21 cellular contexts compared by ENCODE assay signal in the genomic region with DNA sequence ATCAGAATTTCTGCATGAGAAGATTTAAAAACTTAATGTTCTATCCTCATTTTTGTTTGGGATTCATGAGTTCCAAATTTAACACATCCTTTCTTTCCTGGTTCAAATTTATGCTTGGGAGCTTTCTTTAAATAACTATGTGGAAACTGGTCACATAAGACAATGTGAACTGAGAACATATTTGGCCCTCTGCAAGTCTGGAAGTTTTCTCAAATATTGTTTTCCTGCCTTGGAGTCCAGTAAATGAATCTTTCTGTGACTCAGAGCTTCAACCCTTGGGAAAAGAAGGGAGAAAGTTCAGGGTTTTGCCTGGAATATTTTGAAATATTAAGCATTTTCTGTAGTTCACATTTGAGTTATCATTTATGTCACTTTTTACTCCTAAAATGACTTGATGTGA.
"Had no signal": no experiment of that assay in that cellular context is flagged by ENCODE, and none has a peak within 500 bp of the region (broad histone marks: within the 10 kb centered on the region; RNA-seq: fewer than 3 reads in every experiment).

No MANE protein-coding gene starts in this region.

- H3K9me3 Mint-ChIP-seq: activated CD4-positive, alpha-beta T cell treated with anti-CD3 and anti-CD28 coated beads, Interleukin-2, amount 10 ng/mL, durations not matched to agents 24 days and 14 days; activated naive CD4-positive, alpha-beta T cell treated with anti-CD3 and anti-CD28 coated beads, Interleukin-2, amount 50 U/mL, for 24 hours; effector memory CD8-positive, alpha-beta T cell; immature natural killer cell; stimulated activated naive CD8-positive, alpha-beta T cell treated with anti-CD3 and anti-CD28 coated beads, Interleukin-15, amount 100 ng/mL, for 72 hours; T-helper 2 cell treated with Interferon-gamma antibody and Interleukin-4, amounts not matched to agents 5 μg/mL and 100 μg/mL, for 36 hours had no signal

- H3K27me3 ChIP-seq: brain microvascular endothelial cell, neutrophil had no signal

- H3K4me3 Mint-ChIP-seq: activated CD4-positive, alpha-beta T cell treated with anti-CD3 and anti-CD28 coated beads, Interleukin-2, amount 10 ng/mL, durations not matched to agents 24 days and 14 days; activated CD8-positive, alpha-beta T cell treated with anti-CD3 and anti-CD28 coated beads, Interleukin-2, amount 10 ng/mL, durations not matched to agents 7 days and 5 days; activated naive CD4-positive, alpha-beta T cell treated with anti-CD3 and anti-CD28 coated beads, Interleukin-2, amount 50 U/mL, for 24 hours; effector memory CD8-positive, alpha-beta T cell; immature natural killer cell; naive thymus-derived CD8-positive, alpha-beta T cell; stimulated activated naive CD8-positive, alpha-beta T cell treated with anti-CD3 and anti-CD28 coated beads, Interleukin-15, amount 100 ng/mL, for 72 hours; T-helper 2 cell treated with Interferon-gamma antibody and Interleukin-4, amounts not matched to agents 5 μg/mL and 100 μg/mL, for 36 hours had no signal

- H3K27me3 Mint-ChIP-seq: activated CD4-positive, alpha-beta T cell treated with anti-CD3 and anti-CD28 coated beads, Interleukin-2, amount 10 ng/mL, durations not matched to agents 24 days and 14 days had no signal

- H3K36me3 Mint-ChIP-seq: activated naive CD4-positive, alpha-beta T cell treated with anti-CD3 and anti-CD28 coated beads, Interleukin-2, amount 50 U/mL, for 24 hours; naive thymus-derived CD8-positive, alpha-beta T cell had no signal

- DNase-seq: activated CD4-positive, alpha-beta T cell treated with anti-CD3 and anti-CD28 coated beads, Interleukin-2, amount 10 ng/mL, durations not matched to agents 24 days and 14 days; activated CD4-positive, CD25-positive, alpha-beta regulatory T cell; activated CD8-positive, alpha-beta memory T cell treated with anti-CD3 and anti-CD28 coated beads, Interleukin-2, amount 50 U/mL, for 4 hours; activated CD8-positive, alpha-beta T cell treated with anti-CD3 and anti-CD28 coated beads, Interleukin-2, amount 10 ng/mL, durations not matched to agents 7 days and 5 days; activated effector memory CD4-positive, alpha-beta T cell treated with anti-CD3 and anti-CD28 coated beads, Interleukin-2, amount 50 U/mL, for 16 hours; activated T-cell treated with anti-CD3 and anti-CD28 coated beads, Interleukin-2, amount 50 U/mL, for 48 hours; amniotic stem cell; brain microvascular endothelial cell; dermis blood vessel endothelial cell; effector memory CD8-positive, alpha-beta T cell; glutamatergic neuron; immature natural killer cell; mucosa of descending colon; naive thymus-derived CD8-positive, alpha-beta T cell; stimulated activated naive CD8-positive, alpha-beta T cell treated with anti-CD3 and anti-CD28 coated beads, Interleukin-15, amount 100 ng/mL, for 72 hours; SW 1271 had no signal

- H3K27ac Mint-ChIP-seq: activated CD4-positive, alpha-beta T cell treated with anti-CD3 and anti-CD28 coated beads, Interleukin-2, amount 10 ng/mL, durations not matched to agents 24 days and 14 days; activated CD8-positive, alpha-beta T cell treated with anti-CD3 and anti-CD28 coated beads, Interleukin-2, amount 10 ng/mL, durations not matched to agents 7 days and 5 days; activated naive CD4-positive, alpha-beta T cell treated with anti-CD3 and anti-CD28 coated beads, Interleukin-2, amount 50 U/mL, for 24 hours; effector memory CD8-positive, alpha-beta T cell; immature natural killer cell; naive thymus-derived CD8-positive, alpha-beta T cell; stimulated activated naive CD8-positive, alpha-beta T cell treated with anti-CD3 and anti-CD28 coated beads, Interleukin-15, amount 100 ng/mL, for 72 hours; T-helper 2 cell treated with Interferon-gamma antibody and Interleukin-4, amounts not matched to agents 5 μg/mL and 100 μg/mL, for 36 hours had no signal

- H3K27ac ChIP-seq: brain microvascular endothelial cell, epithelial cell of prostate, neutrophil had no signal

- H3K9me3 ChIP-seq: mucosa of descending colon, neutrophil had no signal

- H3K4me3 ChIP-seq: mucosa of descending colon, smooth muscle cell had no signal

- ATAC-seq: activated CD8-positive, alpha-beta T cell treated with anti-CD3 and anti-CD28 coated beads, Interleukin-2, amount 10 ng/mL, durations not matched to agents 7 days and 5 days; effector memory CD8-positive, alpha-beta T cell; mucosa of descending colon; naive thymus-derived CD8-positive, alpha-beta T cell; stimulated activated naive CD8-positive, alpha-beta T cell treated with anti-CD3 and anti-CD28 coated beads, Interleukin-15, amount 100 ng/mL, for 72 hours had no signal

- H3K4me1 Mint-ChIP-seq: activated CD4-positive, alpha-beta T cell treated with anti-CD3 and anti-CD28 coated beads, Interleukin-2, amount 10 ng/mL, durations not matched to agents 24 days and 14 days; activated naive CD4-positive, alpha-beta T cell treated with anti-CD3 and anti-CD28 coated beads, Interleukin-2, amount 50 U/mL, for 24 hours; immature natural killer cell; naive thymus-derived CD8-positive, alpha-beta T cell; stimulated activated naive CD8-positive, alpha-beta T cell treated with anti-CD3 and anti-CD28 coated beads, Interleukin-15, amount 100 ng/mL, for 72 hours had no signal

- H3K36me3 ChIP-seq: brain microvascular endothelial cell, neutrophil had no signal
